Comparison of ENCODE assay signal across 25 cellular contexts in the genomic region with DNA sequence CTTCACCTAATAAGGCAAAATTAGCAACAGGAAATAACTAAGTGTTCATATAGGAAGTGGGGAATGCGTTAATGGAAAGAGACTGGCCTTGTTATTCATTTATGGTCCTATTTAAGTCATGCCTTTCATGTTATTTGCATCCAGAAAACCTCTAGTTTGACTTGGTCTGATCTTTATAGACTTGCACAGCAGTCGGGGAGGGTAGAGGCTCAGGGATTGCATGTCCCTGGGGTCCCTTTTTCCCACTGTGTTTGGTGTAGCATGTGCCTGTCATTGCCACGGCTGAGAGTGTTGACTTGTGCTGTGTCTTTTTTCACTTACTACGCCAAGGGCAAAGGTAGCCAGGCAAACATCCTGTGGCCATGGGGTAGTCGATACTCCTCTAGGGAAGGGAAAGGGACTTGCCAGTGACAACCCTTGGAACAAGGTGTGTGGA.
DNase-seq lines count a peak whose midpoint lies in the region; ATAC-seq and TF ChIP-seq lines count a peak whose summit lies in the region.
"Had no signal": no experiment of that assay in that cellular context is flagged by ENCODE, and none has a peak within 500 bp of the region (broad histone marks: within the 10 kb centered on the region; RNA-seq: fewer than 3 reads in every experiment).

No MANE protein-coding gene starts in this region.

- H3K4me3 Mint-ChIP-seq in stimulated activated naive B cell treated with anti-CD40 and anti-IgM and Interleukin-4, amounts not matched to agents 10 μg/mL and 1 μg/mL and 100 μg/mL, for 72 hours: no peak overlapping the region
- H3K4me3 Mint-ChIP-seq in HFFc6 (no peak overlapping the region), natural killer cell (no peak overlapping the region)
- H3K4me3 Mint-ChIP-seq: activated T-cell treated with anti-CD3 and anti-CD28 coated beads, Interleukin-2, amount 50 U/mL, for 24 hours; central memory CD8-positive, alpha-beta T cell; memory B cell had no signal

- ATAC-seq in GM18909 (IDR thresholded peaks at IDR 0.05; ENCODE audit: poor library complexity, unreplicated experiment) (peak; percentile 62), HG02678 (IDR thresholded peaks at IDR 0.05; ENCODE audit: unreplicated experiment) (peak; percentile 65), natural killer cell (no peak)
- peak; percentile 61 to 83 for ATAC-seq in stimulated activated naive B cell treated with anti-CD40 and anti-IgM and Interleukin-4, amounts not matched to agents 10 μg/mL and 1 μg/mL and 100 μg/mL, for 72 hours (replicated peaks)
- ATAC-seq: esophagus mucosa, gastrocnemius medialis, right cardiac atrium had no signal

- peaks cover 11 to 16% of the 10 kb centered on the region in 2 donors for H3K4me1 Mint-ChIP-seq in stimulated activated naive B cell treated with anti-CD40 and anti-IgM and Interleukin-4, amounts not matched to agents 10 μg/mL and 1 μg/mL and 100 μg/mL, for 72 hours
- H3K4me1 Mint-ChIP-seq in HFFc6 (ENCODE audit: low read depth) (no peaks in the 10 kb centered on the region), natural killer cell (no peaks in the 10 kb centered on the region)
- H3K4me1 Mint-ChIP-seq: central memory CD8-positive, alpha-beta T cell; memory B cell had no signal

- TF ChIP-seq CTCF in HFFc6 (IDR thresholded peaks at IDR 0.05) (no peak), natural killer cell (IDR thresholded peaks at IDR 0.05) (no peak)

- H3K9me3 Mint-ChIP-seq in stimulated activated naive B cell treated with anti-CD40 and anti-IgM and Interleukin-4, amounts not matched to agents 10 μg/mL and 1 μg/mL and 100 μg/mL, for 72 hours: peaks cover 6 to 12% of the 10 kb centered on the region in 2 donors
- H3K9me3 Mint-ChIP-seq in HFFc6 (no peaks in the 10 kb centered on the region), natural killer cell (no peaks in the 10 kb centered on the region)
- H3K9me3 Mint-ChIP-seq: activated T-cell treated with anti-CD3 and anti-CD28 coated beads, Interleukin-2, amount 50 U/mL, for 24 hours; central memory CD8-positive, alpha-beta T cell had no signal

- no peak overlapping the region for H3K27ac Mint-ChIP-seq in stimulated activated naive B cell treated with anti-CD40 and anti-IgM and Interleukin-4, amounts not matched to agents 10 μg/mL and 1 μg/mL and 100 μg/mL, for 72 hours
- no peak overlapping the region for H3K27ac Mint-ChIP-seq in HFFc6
- H3K27ac Mint-ChIP-seq in natural killer cell: no peak overlapping the region
- H3K27ac Mint-ChIP-seq: activated T-cell treated with anti-CD3 and anti-CD28 coated beads, Interleukin-2, amount 50 U/mL, for 24 hours; memory B cell had no signal

- peaks cover 6 to 15% of the 10 kb centered on the region in 2 donors for H3K27me3 Mint-ChIP-seq in stimulated activated naive B cell treated with anti-CD40 and anti-IgM and Interleukin-4, amounts not matched to agents 10 μg/mL and 1 μg/mL and 100 μg/mL, for 72 hours
- H3K27me3 Mint-ChIP-seq in HFFc6 (ENCODE audit: insufficient read depth) (peaks cover 23% of the 10 kb centered on the region), natural killer cell (ENCODE audit: low read depth in 2 of 2) (peaks cover 8 to 13% of the 10 kb centered on the region in 2 donors)

- DNase-seq in NAMALWA (ENCODE audit: low spot score): peak; percentile 66
- DNase-seq in stimulated activated naive B cell treated with anti-CD40 and anti-IgM and Interleukin-4, amounts not matched to agents 10 μg/mL and 1 μg/mL and 100 μg/mL, for 72 hours: no peak
- no peak for DNase-seq in mesenteric fat pad (ENCODE audit: low spot score)
- no peak for DNase-seq in HFFc6
- DNase-seq in natural killer cell: no peak
- DNase-seq in NCI-H1105 (lab: John Stamatoyannopoulos, UW): no peak
- DNase-seq: activated CD4-positive, CD25-positive, alpha-beta regulatory T cell treated with anti-CD3 and anti-CD28 coated beads, Interleukin-2, amount 50 U/mL, for 72 hours; activated naive CD4-positive, alpha-beta T cell treated with anti-CD3 and anti-CD28 coated beads, Interleukin-2, amount 50 U/mL, for 16 hours; activated T-cell treated with anti-CD3 and anti-CD28 coated beads, Interleukin-2, amount 50 U/mL, for 24 hours; AML-193; COR-L47; DMS79 treated with DMSO at 0.1 percent for 48 hours; effector CD4-positive, alpha-beta T cell; gastrocnemius medialis; kidney glomerular epithelial cell; naive B cell; NCI-H1436; NCI-H510A treated with DMSO at 0.1 percent for 48 hours; right cardiac atrium; T1000 had no signal

- intact Hi-C loops in natural killer cell (cut with micrococcal nuclease): no loop called here

- H3K36me3 Mint-ChIP-seq in stimulated activated naive B cell treated with anti-CD40 and anti-IgM and Interleukin-4, amounts not matched to agents 10 μg/mL and 1 μg/mL and 100 μg/mL, for 72 hours: peaks cover 0 to under 1% of the 10 kb centered on the region in 2 donors
- H3K36me3 Mint-ChIP-seq in HFFc6 (ENCODE audit: low read depth) (no peaks in the 10 kb centered on the region), natural killer cell (no peaks in the 10 kb centered on the region)

Comparison
In these comparisons a context has a peak if more than half of its experiments do, and no peak if none do; other contexts are left out.
1. ATAC-seq: peak in GM18909 (single experiment), HG02678 (single experiment) and stimulated activated naive B cell treated with anti-CD40 and anti-IgM and Interleukin-4, amounts not matched to agents 10 μg/mL and 1 μg/mL and 100 μg/mL, for 72 hours (2 of 2); none in natural killer cell (0 of 3).